In genomic region chr14:104076743-104077142, GRCh38 we compare ENCODE assay signal across 28 cellular contexts. TPM values are rescaled to one million over a fixed set of nuclear protein-coding genes. Genes with fewer than 3 reads are reported as not detected.
"Had no signal": no experiment of that assay in that cellular context is flagged by ENCODE, and none has a peak within 500 bp of the region (broad histone marks: within the 10 kb centered on the region; RNA-seq: fewer than 3 reads in every experiment).

No MANE protein-coding gene starts in this region.

- DNase-seq: activated CD8-positive, alpha-beta memory T cell treated with anti-CD3 and anti-CD28 coated beads, Interleukin-2, amount 50 U/mL, for 48 hours; activated naive CD4-positive, alpha-beta T cell; activated naive CD8-positive, alpha-beta T cell treated with anti-CD3 and anti-CD28 coated beads for 36 hours; activated T-cell treated with anti-CD3 and anti-CD28 coated beads, Interleukin-2, amount 50 U/mL, for 24 hours; aorta; body of pancreas; cerebellar nuclear complex; colonic mucosa; effector CD8-positive, alpha-beta T cell; gastrocnemius medialis; glutamatergic neuron; islet precursor cell; left ventricle myocardium inferior; mesendoderm; natural killer cell; occipital lobe; right cardiac atrium; stimulated activated naive CD4-positive, alpha-beta T cell treated with Interleukin-2 at 50 U/mL for 16 hours; T1000 had no signal

- H3K36me3 Mint-ChIP-seq: activated naive CD8-positive, alpha-beta T cell treated with anti-CD3 and anti-CD28 coated beads for 36 hours; natural killer cell; neural progenitor cell had no signal

- H3K27ac Mint-ChIP-seq: activated naive CD8-positive, alpha-beta T cell treated with anti-CD3 and anti-CD28 coated beads for 36 hours; activated T-cell treated with anti-CD3 and anti-CD28 coated beads, Interleukin-2, amount 50 U/mL, for 24 hours; natural killer cell; neural progenitor cell; WTC11 had no signal

- H3K4me3 ChIP-seq: adrenal gland, body of pancreas, colonic mucosa, gastrocnemius medialis, left ventricle myocardium inferior, lung, neural progenitor cell, tibial nerve had no signal

- H3K4me3 Mint-ChIP-seq: activated naive CD8-positive, alpha-beta T cell treated with anti-CD3 and anti-CD28 coated beads for 36 hours; activated T-cell treated with anti-CD3 and anti-CD28 coated beads, Interleukin-2, amount 50 U/mL, for 24 hours; natural killer cell; neural progenitor cell; WTC11 had no signal

- ATAC-seq: body of pancreas, gastrocnemius medialis, natural killer cell, right cardiac atrium, WTC11 had no signal

RNA-seq across cellular contexts. Expression of gene ASPG, which starts 8.8 kb away (rescaled TPM):
- total RNA-seq: activated CD8-positive, alpha-beta memory T cell treated with anti-CD3 and anti-CD28 coated beads for 36 hours; activated naive CD8-positive, alpha-beta T cell treated with anti-CD3 and anti-CD28 coated beads for 36 hours; dermis microvascular lymphatic vessel endothelial cell; epithelial cell of proximal tubule; natural killer cell; pulmonary artery endothelial cell had no signal
